Comparison of ENCODE assay signal across 13 cellular contexts in genomic region chr10:78248651-78249464, GRCh38.
DNase-seq lines count a peak whose midpoint lies in the region; FAIRE-seq and TF ChIP-seq lines count a peak whose summit lies in the region.
"Had no signal": no experiment of that assay in that cellular context is flagged by ENCODE, and none has a peak within 500 bp of the region (broad histone marks: within the 10 kb centered on the region; RNA-seq: fewer than 3 reads in every experiment).

No MANE protein-coding gene starts in this region.

- no peaks in the 10 kb centered on the region for H3K27me3 ChIP-seq in ascending aorta

- FAIRE-seq in RCC 7860 (lab: Jason Lieb, UNC) = no peak

- no peak for TF ChIP-seq CTCF in ascending aorta (IDR thresholded peaks at IDR 0.05)

- no peaks in the 10 kb centered on the region for H3K36me3 ChIP-seq in ascending aorta

- no peaks in the 10 kb centered on the region for H3K9me3 ChIP-seq in ascending aorta

- H3K27ac ChIP-seq in ascending aorta (peak overlapping the region; percentile 75 to 81), skin epidermis (peak overlapping the region in 13 of 21 experiments; percentile 7 to 73 (median 41))

- H3K4me3 ChIP-seq in ascending aorta (peak overlapping the region; percentile 12 to 58), skin epidermis (no peak overlapping the region)

- intact Hi-C loops in ascending aorta (cut with DNase I) = no loop called here

- H3K4me1 ChIP-seq in ascending aorta = peaks cover 0 to 3% of the 10 kb centered on the region in 2 donors

- peak; percentile 86 for DNase-seq in EH (ENCODE audit: low read depth)
- DNase-seq in ascending aorta (ENCODE audit: low spot score in 2 of 2) = peak in 1 of 2 donors; percentile 71
- peak; percentile 59 to 62 for DNase-seq in hippocampal formation (lab: John Stamatoyannopoulos, UW)
- DNase-seq in epidermal melanocyte (ENCODE audit: insufficient read length, low spot score) = no peak
- no peak for DNase-seq in HUDEP-2 (lab: John Stamatoyannopoulos, UW; ENCODE audit: unreplicated experiment in 76 of 76)
- no peak for DNase-seq in dermis blood vessel endothelial cell
- no peak for DNase-seq in RCC 7860 (ENCODE audit: low spot score)
- DNase-seq: activated CD8-positive, alpha-beta memory T cell treated with anti-CD3 and anti-CD28 coated beads, Interleukin-2, amount 50 U/mL, for 4 hours; H9; left cardiac atrium; NCI-H2227 treated with DMSO at 0.1 percent for 48 hours; T-helper 1 cell had no signal

Comparison
In these comparisons a context has a peak if more than half of its experiments do, and no peak if none do; other contexts are left out.
1. DNase-seq: peak in EH (single experiment) and hippocampal formation (2 of 2); none in epidermal melanocyte (single experiment), HUDEP-2 (0 of 76), dermis blood vessel endothelial cell (single experiment) and RCC 7860 (single experiment).
2. H3K4me3 ChIP-seq: peak in ascending aorta (2 of 2); none in skin epidermis (0 of 7).